ENCODE assay signal across 8 cellular contexts in genomic region chr16:11328172-11329079, GRCh38. TPM values are rescaled to one million over a fixed set of nuclear protein-coding genes. Genes with fewer than 3 reads are reported as not detected.
DNase-seq lines count a peak whose midpoint lies in the region; ATAC-seq and TF ChIP-seq lines count a peak whose summit lies in the region.

No MANE protein-coding gene starts in this region.

- H3K27me3 ChIP-seq in CD8-positive, alpha-beta memory T cell (ENCODE audit: insufficient read depth, low read length, poor library complexity, severe bottlenecking), result no peaks in the 10 kb centered on the region

- H3K27ac ChIP-seq in CD8-positive, alpha-beta memory T cell (ENCODE audit: low read depth, low read length), result no peak overlapping the region

- peaks cover 18% of the 10 kb centered on the region for H3K4me1 ChIP-seq in CD8-positive, alpha-beta memory T cell (ENCODE audit: insufficient read depth, low read length)

- no peak overlapping the region for H3K4me3 ChIP-seq in CD8-positive, alpha-beta memory T cell (ENCODE audit: low read length)

- CTCF ChIA-PET in CD8-positive, alpha-beta memory T cell (lab: Charles Lee), result interaction anchor here (0.7 to 1.2 kb wide), 3 partner anchors 19 to 74 kb away, joined by 3 read pairs; no protein-coding TSS in a partner anchor
- CTCF ChIA-PET in HEK293T (lab: Yijun Ruan, JAX), result interaction anchor here (0.6 kb wide), 1 partner anchor 362 kb away, joined by 6 read pairs; no protein-coding TSS in a partner anchor

- H3K36me3 Mint-ChIP-seq in CD8-positive, alpha-beta memory T cell, result peaks cover 0 to 4% (median 0%) of the 10 kb centered on the region in 3 donors
- H3K36me3 Mint-ChIP-seq in immature natural killer cell, result no peaks in the 10 kb centered on the region

- peak overlapping the region; percentile 24 to 86 (median 58) for H3K4me3 Mint-ChIP-seq in CD8-positive, alpha-beta memory T cell
- peak overlapping the region in 3 of 5 donors; percentile 16 to 54 (median 46) for H3K4me3 Mint-ChIP-seq in immature natural killer cell

- DNase-seq in CD8-positive, alpha-beta memory T cell, result peak; percentile 16 to 58 (median 27)
- peak; percentile 94 for DNase-seq in astrocyte of the hippocampus (ENCODE audit: low read depth, low spot score)
- DNase-seq in immature natural killer cell, result peak in 1 of 3 donors; percentile 17
- DNase-seq in stimulated activated CD4-positive, alpha-beta T cell treated with anti-CD3 and anti-CD28 coated beads, Interleukin-4, amount 100 ng/mL, for 4 hours, result peak; percentile 23 to 58
- DNase-seq in HEK293T (ENCODE audit: extremely low spot score), result no peak

- H3K27ac Mint-ChIP-seq in CD8-positive, alpha-beta memory T cell, result peak overlapping the region in 6 of 8 donors; percentile 37 to 84 (median 45)
- H3K27ac Mint-ChIP-seq in immature natural killer cell, result peak overlapping the region in 1 of 6 donors; percentile 73

- H3K9me3 Mint-ChIP-seq in CD8-positive, alpha-beta memory T cell, result no peaks in the 10 kb centered on the region
- H3K9me3 Mint-ChIP-seq in immature natural killer cell, result peaks cover 0 to 2% (median 0%) of the 10 kb centered on the region in 6 donors

- no peaks in the 10 kb centered on the region for H3K9me3 ChIP-seq in CD8-positive, alpha-beta memory T cell (ENCODE audit: low read length)

- ATAC-seq in GM19397 (IDR thresholded peaks at IDR 0.05; ENCODE audit: unreplicated experiment) (peak; percentile 68), HG03439 (IDR thresholded peaks at IDR 0.05; ENCODE audit: unreplicated experiment) (peak; percentile 71), SK-N-SH treated with all-trans-retinoic acid at 6 μM for 48 hours (peak; percentile 97)

- POLR2A ChIA-PET in CD8-positive, alpha-beta memory T cell (lab: Charles Lee), result interaction anchor here (0.6 kb wide), 1 partner anchor 15 kb away, joined by 7 read pairs; no protein-coding TSS in a partner anchor
- POLR2A ChIA-PET in HEK293T (lab: Yijun Ruan, JAX), result no interaction called here

- peaks cover 29 to 34% (median 34%) of the 10 kb centered on the region in 3 donors for H3K4me1 Mint-ChIP-seq in CD8-positive, alpha-beta memory T cell
- peaks cover 18 to 28% of the 10 kb centered on the region in 2 donors for H3K4me1 Mint-ChIP-seq in immature natural killer cell

- no peaks in the 10 kb centered on the region for H3K36me3 ChIP-seq in CD8-positive, alpha-beta memory T cell (ENCODE audit: insufficient read depth, low read length)

- H3K27me3 Mint-ChIP-seq in CD8-positive, alpha-beta memory T cell, result peaks cover 4 to 7% of the 10 kb centered on the region in 2 donors
- peaks cover 7 to 41% (median 26%) of the 10 kb centered on the region in 3 donors for H3K27me3 Mint-ChIP-seq in immature natural killer cell (ENCODE audit: low read depth in 3 of 3)

TF ChIP-seq in SK-N-SH treated with all-trans-retinoic acid at 6 μM for 48 hours, 23 proteins besides CTCF, POLR2A, EP300 and RAD21 (continues in another document):
- TF ChIP-seq, protein P1, sequence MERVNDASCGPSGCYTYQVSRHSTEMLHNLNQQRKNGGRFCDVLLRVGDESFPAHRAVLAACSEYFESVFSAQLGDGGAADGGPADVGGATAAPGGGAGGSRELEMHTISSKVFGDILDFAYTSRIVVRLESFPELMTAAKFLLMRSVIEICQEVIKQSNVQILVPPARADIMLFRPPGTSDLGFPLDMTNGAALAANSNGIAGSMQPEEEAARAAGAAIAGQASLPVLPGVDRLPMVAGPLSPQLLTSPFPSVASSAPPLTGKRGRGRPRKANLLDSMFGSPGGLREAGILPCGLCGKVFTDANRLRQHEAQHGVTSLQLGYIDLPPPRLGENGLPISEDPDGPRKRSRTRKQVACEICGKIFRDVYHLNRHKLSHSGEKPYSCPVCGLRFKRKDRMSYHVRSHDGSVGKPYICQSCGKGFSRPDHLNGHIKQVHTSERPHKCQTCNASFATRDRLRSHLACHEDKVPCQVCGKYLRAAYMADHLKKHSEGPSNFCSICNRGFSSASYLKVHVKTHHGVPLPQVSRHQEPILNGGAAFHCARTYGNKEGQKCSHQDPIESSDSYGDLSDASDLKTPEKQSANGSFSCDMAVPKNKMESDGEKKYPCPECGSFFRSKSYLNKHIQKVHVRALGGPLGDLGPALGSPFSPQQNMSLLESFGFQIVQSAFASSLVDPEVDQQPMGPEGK (CRISPR knock-in tag; IDR thresholded peaks at IDR 0.05; ENCODE audit: borderline replicate concordance), result no peak
- TF ChIP-seq RARB (CRISPR knock-in tag; IDR thresholded peaks at IDR 0.05) (no peak), ZNF70 (CRISPR knock-in tag; IDR thresholded peaks at IDR 0.05) (no peak), CSRNP3 (CRISPR knock-in tag; IDR thresholded peaks at IDR 0.05) (no peak)

TF ChIP-seq in HEK293T, 16 proteins besides CTCF, POLR2A, EP300 and RAD21:
- no peak for TF ChIP-seq FOXM1 (IDR thresholded peaks at IDR 0.05; ENCODE audit: borderline replicate concordance)
- no peak for TF ChIP-seq ELF4 (IDR thresholded peaks at IDR 0.05)
- no peak for TF ChIP-seq SP1 (IDR thresholded peaks at IDR 0.05)
- no peak for TF ChIP-seq FOXK2 (IDR thresholded peaks at IDR 0.05)
- TF ChIP-seq, protein P2, sequence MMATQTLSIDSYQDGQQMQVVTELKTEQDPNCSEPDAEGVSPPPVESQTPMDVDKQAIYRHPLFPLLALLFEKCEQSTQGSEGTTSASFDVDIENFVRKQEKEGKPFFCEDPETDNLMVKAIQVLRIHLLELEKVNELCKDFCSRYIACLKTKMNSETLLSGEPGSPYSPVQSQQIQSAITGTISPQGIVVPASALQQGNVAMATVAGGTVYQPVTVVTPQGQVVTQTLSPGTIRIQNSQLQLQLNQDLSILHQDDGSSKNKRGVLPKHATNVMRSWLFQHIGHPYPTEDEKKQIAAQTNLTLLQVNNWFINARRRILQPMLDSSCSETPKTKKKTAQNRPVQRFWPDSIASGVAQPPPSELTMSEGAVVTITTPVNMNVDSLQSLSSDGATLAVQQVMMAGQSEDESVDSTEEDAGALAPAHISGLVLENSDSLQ (IDR thresholded peaks at IDR 0.05), result no peak
- no peak for TF ChIP-seq HDGF (IDR thresholded peaks at IDR 0.05; ENCODE audit: borderline replicate concordance)
- no peak for TF ChIP-seq L3MBTL2 (conservative IDR thresholded peaks at IDR 0.05)
- TF ChIP-seq TARDBP (IDR thresholded peaks at IDR 0.05), result no peak
- TF ChIP-seq ZNF384 (IDR thresholded peaks at IDR 0.05), result no peak
- TF ChIP-seq NFRKB (IDR thresholded peaks at IDR 0.05), result no peak
- TF ChIP-seq LEF1 (IDR thresholded peaks at IDR 0.05; ENCODE audit: borderline replicate concordance), result no peak

RNA-seq across cellular contexts. Expression of gene RMI2, which starts 16.8 kb away (rescaled TPM):
- 10 to 100 TPM; 37.0 to 38.3 TPM for total RNA-seq in CD8-positive, alpha-beta memory T cell
- polyA plus RNA-seq in CD8-positive, alpha-beta memory T cell, result 1.1 TPM
- polyA plus RNA-seq in immature natural killer cell, result 1 to 10 TPM; 1.6 to 5.5 (median 5.2) TPM

RNA-seq across cellular contexts. Expression of gene PRM1, which starts 47.3 kb away (rescaled TPM):
- total RNA-seq in CD8-positive, alpha-beta memory T cell, result not detected
- polyA plus RNA-seq in CD8-positive, alpha-beta memory T cell, result not detected
- polyA plus RNA-seq in immature natural killer cell, result not detected

RNA-seq across cellular contexts. Expression of gene PRM2, which starts 52.1 kb away (rescaled TPM):
- not detected for total RNA-seq in CD8-positive, alpha-beta memory T cell
- not detected for polyA plus RNA-seq in CD8-positive, alpha-beta memory T cell
- polyA plus RNA-seq in immature natural killer cell, result not detected

RNA-seq across cellular contexts. Expression of gene PRM3, which starts 55.0 kb away (rescaled TPM):
- total RNA-seq in CD8-positive, alpha-beta memory T cell, result not detected
- not detected for polyA plus RNA-seq in CD8-positive, alpha-beta memory T cell
- polyA plus RNA-seq in immature natural killer cell, result not detected

RNA-seq across cellular contexts. Expression of gene TNP2, which starts 59.3 kb away (rescaled TPM):
- not detected for total RNA-seq in CD8-positive, alpha-beta memory T cell
- polyA plus RNA-seq in CD8-positive, alpha-beta memory T cell, result not detected
- polyA plus RNA-seq in immature natural killer cell, result not detected
